ENCODE assay signal across 1 cellular context in genomic region chr1:234605983-234606730, GRCh38.
TF ChIP-seq lines count a peak whose summit lies in the region.

No MANE protein-coding gene starts in this region.

TF ChIP-seq in K562, 482 proteins besides CTCF, POLR2A, EP300 and RAD21 (continued from another document):
- TF ChIP-seq ZNF592 (IDR thresholded peaks at IDR 0.05) (no peak), BRF2 (IDR thresholded peaks at IDR 0.05; ENCODE audit: borderline replicate concordance, insufficient read depth, insufficient read length) (no peak), RERE (CRISPR knock-in tag; IDR thresholded peaks at IDR 0.05; ENCODE audit: borderline replicate concordance) (no peak), ZNF75A (CRISPR knock-in tag; IDR thresholded peaks at IDR 0.05) (no peak), MTA3 (IDR thresholded peaks at IDR 0.05; ENCODE audit: borderline replicate concordance) (peak; percentile 82), ZNF174 (CRISPR knock-in tag; IDR thresholded peaks at IDR 0.05) (no peak)
